Comparison of ENCODE assay signal across 1 cellular context in genomic region chr5:1119312-1119831, GRCh38.
A peak's percentile ranks its signal among the peaks of the same experiment; 100 is the strongest.
TF ChIP-seq lines count a peak whose summit lies in the region.

No MANE protein-coding gene starts in this region.

TF ChIP-seq in HepG2, 621 proteins besides CTCF, POLR2A, EP300 and RAD21 (continued from another document and continues in another):
- no peak for TF ChIP-seq BRF2 (CRISPR knock-in tag; IDR thresholded peaks at IDR 0.05)
- TF ChIP-seq ZFP82 (CRISPR knock-in tag; IDR thresholded peaks at IDR 0.05; ENCODE audit: borderline replicate concordance), result no peak
- TF ChIP-seq IRF2 (CRISPR knock-in tag; IDR thresholded peaks at IDR 0.05), result no peak; the same call in 1 of the 2 replicates
- no peak for TF ChIP-seq ZNF446 (CRISPR knock-in tag; IDR thresholded peaks at IDR 0.05)
- no peak for TF ChIP-seq E2F1 (CRISPR knock-in tag; IDR thresholded peaks at IDR 0.05)
- TF ChIP-seq ATAD3A (CRISPR knock-in tag; IDR thresholded peaks at IDR 0.05), result no peak
- TF ChIP-seq HOXD1 (CRISPR knock-in tag; IDR thresholded peaks at IDR 0.05), result no peak
- TF ChIP-seq ZBTB4 (CRISPR knock-in tag; IDR thresholded peaks at IDR 0.05; ENCODE audit: borderline replicate concordance), result no peak
- no peak for TF ChIP-seq ZNF557 (CRISPR knock-in tag; IDR thresholded peaks at IDR 0.05)
- no peak for TF ChIP-seq ZNF207 (IDR thresholded peaks at IDR 0.05; ENCODE audit: borderline replicate concordance)
- TF ChIP-seq PRMT3 (CRISPR knock-in tag; IDR thresholded peaks at IDR 0.05; ENCODE audit: borderline replicate concordance, low read depth), result no peak
- peak; percentile 71 for TF ChIP-seq ELF1 (CRISPR knock-in tag; IDR thresholded peaks at IDR 0.05)
- no peak for TF ChIP-seq ZNF570 (CRISPR knock-in tag; IDR thresholded peaks at IDR 0.05; ENCODE audit: borderline replicate concordance)
- no peak for TF ChIP-seq DR1 (CRISPR knock-in tag; IDR thresholded peaks at IDR 0.05)
- no peak for TF ChIP-seq ZNF383 (CRISPR knock-in tag; IDR thresholded peaks at IDR 0.05; ENCODE audit: borderline replicate concordance)
- TF ChIP-seq ZNF792 (CRISPR knock-in tag; IDR thresholded peaks at IDR 0.05), result no peak
- TF ChIP-seq SP5 (CRISPR knock-in tag; IDR thresholded peaks at IDR 0.05; ENCODE audit: borderline replicate concordance, low read depth), result peak; percentile 32; the same call in 1 of the 2 replicates
- TF ChIP-seq HOXA3 (CRISPR knock-in tag; IDR thresholded peaks at IDR 0.05), result peak; percentile 51; the same call in 1 of the 2 replicates
- TF ChIP-seq PLRG1 (conservative IDR thresholded peaks at IDR 0.05), result no peak
- no peak for TF ChIP-seq ZBTB46 (CRISPR knock-in tag; IDR thresholded peaks at IDR 0.05; ENCODE audit: borderline replicate concordance)
- TF ChIP-seq ZFP36 (IDR thresholded peaks at IDR 0.05; ENCODE audit: borderline replicate concordance, low read depth, low read length, partially characterized antibody), result no peak
- TF ChIP-seq ZNF749 (CRISPR knock-in tag; IDR thresholded peaks at IDR 0.05; ENCODE audit: borderline replicate concordance), result no peak
- TF ChIP-seq TCF12 (IDR thresholded peaks at IDR 0.05), result no peak
- no peak for TF ChIP-seq TCF12 (CRISPR knock-in tag; IDR thresholded peaks at IDR 0.05)
- TF ChIP-seq MIER3 (CRISPR knock-in tag; IDR thresholded peaks at IDR 0.05; ENCODE audit: borderline replicate concordance), result no peak
- TF ChIP-seq EZH2 (conservative IDR thresholded peaks at IDR 0.05; ENCODE audit: low read depth, low read length), result no peak
- no peak for TF ChIP-seq DBP (CRISPR knock-in tag; IDR thresholded peaks at IDR 0.05; ENCODE audit: not compliant biosample characterization)
- TF ChIP-seq ZFYVE20 (CRISPR knock-in tag; IDR thresholded peaks at IDR 0.05; ENCODE audit: borderline replicate concordance, low read depth), result no peak
- TF ChIP-seq GTF2F1 (IDR thresholded peaks at IDR 0.05; ENCODE audit: low read length), result no peak
- TF ChIP-seq ZNF770 (CRISPR knock-in tag; IDR thresholded peaks at IDR 0.05), result no peak
- TF ChIP-seq NR1H2 (CRISPR knock-in tag; IDR thresholded peaks at IDR 0.05; ENCODE audit: borderline replicate concordance, low read depth), result no peak
- TF ChIP-seq ZNF766 (CRISPR knock-in tag; IDR thresholded peaks at IDR 0.05; ENCODE audit: borderline replicate concordance), result no peak
- TF ChIP-seq MLX (CRISPR knock-in tag; IDR thresholded peaks at IDR 0.05), result peak; percentile 60; the same call in 1 of the 2 replicates
- no peak for TF ChIP-seq ZNF18 (CRISPR knock-in tag; IDR thresholded peaks at IDR 0.05; ENCODE audit: insufficient replicate concordance)
- no peak for TF ChIP-seq ATRX (CRISPR knock-in tag; IDR thresholded peaks at IDR 0.05; ENCODE audit: borderline replicate concordance)
- no peak for TF ChIP-seq KDM6A (CRISPR knock-in tag; IDR thresholded peaks at IDR 0.05; ENCODE audit: low read depth)
- TF ChIP-seq ZNF362 (CRISPR knock-in tag; IDR thresholded peaks at IDR 0.05; ENCODE audit: borderline replicate concordance), result no peak
- TF ChIP-seq ZNF747 (CRISPR knock-in tag; IDR thresholded peaks at IDR 0.05; ENCODE audit: borderline replicate concordance), result no peak
- TF ChIP-seq FOSL1 (CRISPR knock-in tag; IDR thresholded peaks at IDR 0.05; ENCODE audit: borderline replicate concordance), result no peak
- TF ChIP-seq TEAD3 (CRISPR knock-in tag; optimal IDR thresholded peaks at IDR 0.05; ENCODE audit: borderline replicate concordance), result peak; percentile 39
- TF ChIP-seq RFXANK (CRISPR knock-in tag; IDR thresholded peaks at IDR 0.05), result no peak
- TF ChIP-seq NR2F1 (CRISPR knock-in tag; IDR thresholded peaks at IDR 0.05), result peak in 1 of 2 experiments; percentile 50; a peak in 1 of 4 replicates
- peak; percentile 87 for TF ChIP-seq HNF4A (CRISPR knock-in tag; IDR thresholded peaks at IDR 0.05)
- peak; percentile 48; the same call in 1 of the 2 replicates for TF ChIP-seq ZNF501 (CRISPR knock-in tag; IDR thresholded peaks at IDR 0.05)
- peak; percentile 83 for TF ChIP-seq MED1 (CRISPR knock-in tag; IDR thresholded peaks at IDR 0.05)
- no peak for TF ChIP-seq ZNF713 (CRISPR knock-in tag; IDR thresholded peaks at IDR 0.05)
- TF ChIP-seq ZNF772 (CRISPR knock-in tag; IDR thresholded peaks at IDR 0.05), result no peak
- TF ChIP-seq ZNF580 (CRISPR knock-in tag; IDR thresholded peaks at IDR 0.05; ENCODE audit: borderline replicate concordance, low read depth), result no peak; the same call in 1 of the 2 replicates
- no peak for TF ChIP-seq ZNF136 (CRISPR knock-in tag; IDR thresholded peaks at IDR 0.05; ENCODE audit: low read depth)
- no peak; the same call in 1 of the 2 replicates for TF ChIP-seq THAP11 (CRISPR knock-in tag; IDR thresholded peaks at IDR 0.05)
- no peak for TF ChIP-seq ZSCAN12 (CRISPR knock-in tag; IDR thresholded peaks at IDR 0.05)
- TF ChIP-seq ATF7 (IDR thresholded peaks at IDR 0.05), result no peak
- no peak for TF ChIP-seq ATF7 (CRISPR knock-in tag; IDR thresholded peaks at IDR 0.05)
- no peak for TF ChIP-seq ZNF264 (CRISPR knock-in tag; IDR thresholded peaks at IDR 0.05)
- TF ChIP-seq ZNF597 (CRISPR knock-in tag; IDR thresholded peaks at IDR 0.05), result no peak
- TF ChIP-seq NCOR1 (IDR thresholded peaks at IDR 0.05; ENCODE audit: borderline replicate concordance, low read length), result peak; percentile 53; the same call in 1 of the 2 replicates
